25 cellular contexts compared by ENCODE assay signal in the genomic region with DNA sequence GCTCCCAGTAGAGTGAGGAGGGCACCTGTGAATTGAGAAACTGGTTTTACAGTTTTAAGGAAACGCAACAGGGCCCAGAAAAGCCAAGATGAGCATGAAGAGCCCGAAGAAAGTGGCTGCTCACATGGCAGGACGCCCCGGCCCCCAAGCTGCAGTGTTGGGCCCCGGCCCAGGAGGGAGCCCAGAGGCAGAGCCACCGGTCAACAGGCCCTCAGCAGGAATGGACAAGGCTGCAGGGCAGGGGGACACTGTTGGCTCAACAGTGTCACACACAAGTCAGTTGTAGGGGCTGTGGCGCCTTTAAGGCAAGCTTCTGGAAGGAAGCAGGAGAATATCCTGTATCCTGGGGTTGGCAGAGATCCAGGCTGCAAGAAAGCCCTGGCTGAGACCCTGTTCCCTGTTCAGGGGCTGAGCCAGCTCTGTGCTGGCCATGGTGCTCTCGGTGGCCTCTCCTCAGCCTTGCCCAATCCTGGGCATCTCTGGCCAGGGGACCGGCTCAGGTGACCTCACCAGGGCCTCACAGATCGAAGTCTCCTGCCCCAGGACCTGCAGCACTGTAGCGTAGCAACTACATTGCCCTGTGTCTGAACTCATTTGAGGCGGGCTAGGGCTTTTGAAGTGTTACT. TPM values are rescaled to one million over a fixed set of nuclear protein-coding genes. Genes with fewer than 3 reads are reported as not detected.
DNase-seq lines count a peak whose midpoint lies in the region; ATAC-seq, FAIRE-seq and TF ChIP-seq lines count a peak whose summit lies in the region.
"Had no signal": no experiment of that assay in that cellular context is flagged by ENCODE, and none has a peak within 500 bp of the region (broad histone marks: within the 10 kb centered on the region; RNA-seq: fewer than 3 reads in every experiment).

No MANE protein-coding gene starts in this region.

- TF ChIP-seq EP300 in HepG2 (IDR thresholded peaks at IDR 0.05; ENCODE audit: low read depth in 2 of 2, low read length in 2 of 2) (no peak), HepG2 (CRISPR knock-in tag; IDR thresholded peaks at IDR 0.05; ENCODE audit: borderline replicate concordance) (no peak)

- H3K9me3 Mint-ChIP-seq in activated naive CD8-positive, alpha-beta T cell treated with anti-CD3 and anti-CD28 coated beads for 36 hours, result no peaks in the 10 kb centered on the region
- no peaks in the 10 kb centered on the region for H3K9me3 Mint-ChIP-seq in activated naive CD8-positive, alpha-beta T cell treated with anti-CD3 and anti-CD28 coated beads, Interleukin-2, amount 50 U/mL, for 24 hours
- H3K9me3 Mint-ChIP-seq in nephron progenitor cell, result no peaks in the 10 kb centered on the region
- H3K9me3 Mint-ChIP-seq: CD8-positive, alpha-beta memory T cell; immature natural killer cell; T-helper 2 cell treated with Interferon-gamma antibody and Interleukin-4, amounts not matched to agents 5 μg/mL and 100 μg/mL, for 36 hours; type B pancreatic cell had no signal

- 0 out of 2 replicates have a peak, but pooled peaks cover under 1% of the 10 kb centered on the region for H4K20me1 ChIP-seq in HepG2 (ENCODE audit: insufficient read depth, low read length)

- intact Hi-C loops in dorsolateral prefrontal cortex (cut with DNase I), result no loop called here
- intact Hi-C loops in HepG2 (cut with micrococcal nuclease; ENCODE audit: unreplicated experiment), result no loop called here
- intact Hi-C loops in breast epithelium (cut with DNase I; ENCODE audit: low total_unique reads), result loop anchor here (10.0 kb wide), 1 partner anchor 265 kb away; no protein-coding TSS in a partner anchor

- H3K4me1 ChIP-seq in HepG2 (ENCODE audit: insufficient read depth, low read length) (no peaks in the 10 kb centered on the region), subcutaneous abdominal adipose tissue (ENCODE audit: control insufficient read depth in 5 of 5, insufficient read depth in 5 of 5, low read length in 5 of 5) (peaks cover 0 to 34% (median 26%) of the 10 kb centered on the region in 5 donors), breast epithelium (no peaks in the 10 kb centered on the region)

- no peak for TF ChIP-seq RAD21 in HepG2 (CRISPR knock-in tag; IDR thresholded peaks at IDR 0.05)

- TF ChIP-seq CTCF in dorsolateral prefrontal cortex (IDR thresholded peaks at IDR 0.05 in 54 of 56, conservative IDR thresholded peaks at IDR 0.05 in 2 of 56; ENCODE audit: low read depth in 1 of 56, partially characterized antibody in 56 of 56) (no peak), HepG2 (CRISPR knock-in tag; IDR thresholded peaks at IDR 0.05) (no peak), breast epithelium (IDR thresholded peaks at IDR 0.05) (no peak), nephron progenitor cell (IDR thresholded peaks at IDR 0.05) (no peak)

- no peaks in the 10 kb centered on the region for H3K79me2 ChIP-seq in HepG2 (ENCODE audit: insufficient read depth, low read length)
- H3K79me2 ChIP-seq: hepatocyte had no signal

- CTCF ChIA-PET in HepG2 (lab: Yijun Ruan, JAX; ENCODE audit: low intra/inter-chr PET ratio, low total read pairs), result no interaction called here

- H2AFZ ChIP-seq in HepG2 (ENCODE audit: low read length), result no peak overlapping the region
- H2AFZ ChIP-seq: hepatocyte had no signal

- peaks cover 15% of the 10 kb centered on the region for H3K36me3 Mint-ChIP-seq in activated naive CD8-positive, alpha-beta T cell treated with anti-CD3 and anti-CD28 coated beads for 36 hours
- H3K36me3 Mint-ChIP-seq in activated naive CD8-positive, alpha-beta T cell treated with anti-CD3 and anti-CD28 coated beads, Interleukin-2, amount 50 U/mL, for 24 hours (ENCODE audit: low read depth), result peaks cover 39% of the 10 kb centered on the region
- H3K36me3 Mint-ChIP-seq in nephron progenitor cell (ENCODE audit: low read depth), result peaks cover 51% of the 10 kb centered on the region
- H3K36me3 Mint-ChIP-seq: type B pancreatic cell had no signal

- FAIRE-seq in HepG2 (lab: Jason Lieb, UNC), result no peak
- FAIRE-seq: GM18507, H1, HTR-8/SVneo had no signal

- H3K36me3 ChIP-seq in HepG2 (replicated peaks in 1 of 2; ENCODE audit: control insufficient read depth in 1 of 2, insufficient read depth in 2 of 2, low read length in 2 of 2), result peaks cover 65 to 94% of the 10 kb centered on the region in 2 experiments
- peaks cover 0 to 100% (median 98%) of the 10 kb centered on the region in 5 donors for H3K36me3 ChIP-seq in subcutaneous abdominal adipose tissue (ENCODE audit: control insufficient read depth in 5 of 5, insufficient read depth in 5 of 5, low read length in 5 of 5)
- peaks cover 29% of the 10 kb centered on the region for H3K36me3 ChIP-seq in breast epithelium

- no peak overlapping the region for H3K4me3 Mint-ChIP-seq in activated naive CD8-positive, alpha-beta T cell treated with anti-CD3 and anti-CD28 coated beads for 36 hours
- no peak overlapping the region for H3K4me3 Mint-ChIP-seq in activated naive CD8-positive, alpha-beta T cell treated with anti-CD3 and anti-CD28 coated beads, Interleukin-2, amount 50 U/mL, for 24 hours
- H3K4me3 Mint-ChIP-seq in nephron progenitor cell, result no peak overlapping the region
- H3K4me3 Mint-ChIP-seq: CD8-positive, alpha-beta memory T cell; immature natural killer cell; T-helper 2 cell treated with Interferon-gamma antibody and Interleukin-4, amounts not matched to agents 5 μg/mL and 100 μg/mL, for 36 hours; type B pancreatic cell had no signal

- ATAC-seq in activated naive CD8-positive, alpha-beta T cell treated with anti-CD3 and anti-CD28 coated beads, Interleukin-2, amount 50 U/mL, for 24 hours, result no peak
- 0 out of 3 replicates have a peak, but pooled peaks have one; percentile 11 for ATAC-seq in HepG2

- no peaks in the 10 kb centered on the region for H3K9me3 ChIP-seq in HepG2 (ENCODE audit: low read length)
- no peaks in the 10 kb centered on the region for H3K9me3 ChIP-seq in subcutaneous abdominal adipose tissue (ENCODE audit: control insufficient read depth in 5 of 5, low read length in 5 of 5)
- no peaks in the 10 kb centered on the region for H3K9me3 ChIP-seq in breast epithelium

- peak overlapping the region; percentile 20 for H3K27ac Mint-ChIP-seq in activated naive CD8-positive, alpha-beta T cell treated with anti-CD3 and anti-CD28 coated beads for 36 hours
- H3K27ac Mint-ChIP-seq in activated naive CD8-positive, alpha-beta T cell treated with anti-CD3 and anti-CD28 coated beads, Interleukin-2, amount 50 U/mL, for 24 hours, result no peak overlapping the region
- no peak overlapping the region for H3K27ac Mint-ChIP-seq in nephron progenitor cell
- H3K27ac Mint-ChIP-seq: immature natural killer cell; T-helper 2 cell treated with Interferon-gamma antibody and Interleukin-4, amounts not matched to agents 5 μg/mL and 100 μg/mL, for 36 hours; type B pancreatic cell had no signal

- no peak overlapping the region for H3K9ac ChIP-seq in HepG2 (ENCODE audit: insufficient read depth, low read depth, low read length)
- H3K9ac ChIP-seq in subcutaneous abdominal adipose tissue (ENCODE audit: low read length in 5 of 5), result no peak overlapping the region

- no peaks in the 10 kb centered on the region for H3K27me3 Mint-ChIP-seq in activated naive CD8-positive, alpha-beta T cell treated with anti-CD3 and anti-CD28 coated beads for 36 hours
- H3K27me3 Mint-ChIP-seq in activated naive CD8-positive, alpha-beta T cell treated with anti-CD3 and anti-CD28 coated beads, Interleukin-2, amount 50 U/mL, for 24 hours, result no peaks in the 10 kb centered on the region
- no peaks in the 10 kb centered on the region for H3K27me3 Mint-ChIP-seq in nephron progenitor cell (ENCODE audit: low read depth, poor library complexity)
- H3K27me3 Mint-ChIP-seq: CD8-positive, alpha-beta memory T cell; type B pancreatic cell had no signal

- H3K27ac ChIP-seq in dorsolateral prefrontal cortex (peak overlapping the region in 31 of 59 donors; percentile 1 to 69 (median 40)), HepG2 (ENCODE audit: extremely low read length, insufficient read depth, low read length) (no peak overlapping the region), subcutaneous abdominal adipose tissue (ENCODE audit: low read depth, low read length) (peak overlapping the region; percentile 23), breast epithelium (no peak overlapping the region)
- H3K27ac ChIP-seq: cardiac muscle cell, hepatocyte had no signal

- H3K4me3 ChIP-seq in dorsolateral prefrontal cortex, result no peak overlapping the region
- H3K4me3 ChIP-seq in HepG2 (replicated peaks in 1 of 3; ENCODE audit: insufficient read depth in 1 of 3, low read depth in 2 of 3, low read length in 3 of 3), result no peak overlapping the region
- H3K4me3 ChIP-seq in subcutaneous abdominal adipose tissue (ENCODE audit: low read depth in 1 of 5, low read length in 5 of 5), result no peak overlapping the region
- no peak overlapping the region for H3K4me3 ChIP-seq in breast epithelium
- H3K4me3 ChIP-seq: cardiac muscle cell, hepatocyte had no signal

- H3K4me1 Mint-ChIP-seq in activated naive CD8-positive, alpha-beta T cell treated with anti-CD3 and anti-CD28 coated beads for 36 hours, result no peaks in the 10 kb centered on the region
- no peaks in the 10 kb centered on the region for H3K4me1 Mint-ChIP-seq in activated naive CD8-positive, alpha-beta T cell treated with anti-CD3 and anti-CD28 coated beads, Interleukin-2, amount 50 U/mL, for 24 hours
- peaks cover 6% of the 10 kb centered on the region for H3K4me1 Mint-ChIP-seq in nephron progenitor cell

- H3K27me3 ChIP-seq in dorsolateral prefrontal cortex (no peaks in the 10 kb centered on the region), HepG2 (ENCODE audit: control insufficient read depth in 1 of 2, insufficient read depth in 2 of 2, low read length in 2 of 2) (no peaks in the 10 kb centered on the region), subcutaneous abdominal adipose tissue (ENCODE audit: control insufficient read depth in 5 of 5, insufficient read depth in 4 of 5, low read length in 5 of 5) (no peaks in the 10 kb centered on the region), breast epithelium (no peaks in the 10 kb centered on the region)
- H3K27me3 ChIP-seq: cardiac muscle cell, hepatocyte had no signal

- POLR2A ChIA-PET in HepG2 (lab: Yijun Ruan, JAX), result no interaction called here

- in situ Hi-C loops in HepG2 (cut with HindIII; ENCODE audit: extremely low pct_ligation_motif_present, low pct_unique_long_range_greater_than_20kb), result no loop called here

- 98% methylated on average over 8 of the region's 12 CpGs for WGBS in HepG2 (ENCODE audit: low lambda C conversion rate)

- TF ChIP-seq POLR2A in HepG2 (IDR thresholded peaks at IDR 0.05; ENCODE audit: insufficient read depth in 1 of 2, low read depth in 2 of 2, low read length in 2 of 2) (no peak), breast epithelium (IDR thresholded peaks at IDR 0.05) (no peak)

- DNase-seq in activated naive CD8-positive, alpha-beta T cell treated with anti-CD3 and anti-CD28 coated beads for 36 hours, result no peak
- DNase-seq in activated naive CD8-positive, alpha-beta T cell treated with anti-CD3 and anti-CD28 coated beads, Interleukin-2, amount 50 U/mL, for 24 hours, result no peak
- DNase-seq in dorsolateral prefrontal cortex, result peak in 1 of 10 donors; percentile 73
- DNase-seq in HepG2 (ENCODE audit: low spot score), result no peak
- no peak for DNase-seq in LoVo (ENCODE audit: low spot score)
- DNase-seq in breast epithelium (ENCODE audit: low spot score in 2 of 2), result no peak
- DNase-seq in nephron progenitor cell, result no peak
- DNase-seq: 8988T; activated CD4-positive, alpha-beta T cell treated with anti-CD3 and anti-CD28 coated beads for 48 hours; activated naive CD4-positive, alpha-beta T cell treated with Interleukin-2 at 50 U/mL for 16 hours; activated T-cell treated with anti-CD3 and anti-CD28 coated beads, Interleukin-2, amount 50 U/mL, for 48 hours; CD8-positive, alpha-beta memory T cell; immature natural killer cell; NCI-H1694; NCI-H2171 treated with DMSO at 0.1 percent for 48 hours; NCI-H526; RPMI8226 had no signal

- no peak overlapping the region for H3K4me2 ChIP-seq in HepG2 (ENCODE audit: low read depth, low read length)
- H3K4me2 ChIP-seq: hepatocyte had no signal

- BruUV-seq in HepG2 (replicated peaks; lab: Mats Ljungman, UMichigan), result no TSS peak

RNA-seq across cellular contexts. Expression of a gene that starts 28.0 kb away (rescaled TPM):
- total RNA-seq in activated naive CD8-positive, alpha-beta T cell treated with anti-CD3 and anti-CD28 coated beads for 36 hours, result 10 to 100 TPM; 78.9 to 84.6 TPM
- total RNA-seq in dorsolateral prefrontal cortex, result 100 to 1,000 TPM in 4 of 120 experiments, 10 to 100 TPM in 116; 53.7 to 101 (median 75.4) TPM
- 37.3 and 41.8 TPM in 2 replicates for total RNA-seq in HepG2 (2016; rRNA removed; fragmentation: Illumina TruSeq; extraction: Trizol)
- 12.2 and 13.8 TPM in 2 replicates for total RNA-seq in HepG2 (2016; cell fraction: cytosol; rRNA removed; fragmentation: Illumina TruSeq; extraction: Trizol; ENCODE audit: low read depth)
- 29.5 and 44.5 TPM in 2 replicates for total RNA-seq in HepG2 (2016; cell fraction: insoluble cytoplasmic fraction; rRNA removed; fragmentation: Illumina TruSeq; extraction: Trizol)
- 18.3 and 21.1 TPM in 2 replicates for total RNA-seq in HepG2 (2016; cell fraction: membrane; rRNA removed; fragmentation: Illumina TruSeq; extraction: Trizol)
- 36.9 and 43.6 TPM in 2 replicates for total RNA-seq in HepG2 (2016; cell fraction: nucleus; rRNA removed; fragmentation: Illumina TruSeq; extraction: Trizol)
- polyA plus RNA-seq in HepG2 (2011; rRNA removed), result 16.9 and 23.1 TPM in 2 replicates
- 11.8 and 14.9 TPM in 2 replicates for polyA plus RNA-seq in HepG2 (2011; cell fraction: cytosol; rRNA removed)
- polyA plus RNA-seq in HepG2 (2011; cell fraction: nucleus; rRNA removed), result 81.5 and 87.6 TPM in 2 replicates
- polyA plus RNA-seq in HepG2 (2012), result 32.0 and 33.3 TPM in 2 replicates
- polyA plus RNA-seq in HepG2 (2016; cell fraction: cytosol; fragmentation: Illumina TruSeq; extraction: Trizol; ENCODE audit: low read depth), result 5.5 and 6.1 TPM in 2 replicates
- 29.2 and 42.1 TPM in 2 replicates for polyA plus RNA-seq in HepG2 (2016; cell fraction: insoluble cytoplasmic fraction; fragmentation: Illumina TruSeq; extraction: Trizol; ENCODE audit: low read depth)
- polyA plus RNA-seq in HepG2 (2016; cell fraction: membrane; fragmentation: Illumina TruSeq; extraction: Trizol; ENCODE audit: low read depth), result 9.6 and 10.6 TPM in 2 replicates
- 67.1 and 73.6 TPM in 2 replicates for polyA plus RNA-seq in HepG2 (2016; cell fraction: nucleus; fragmentation: Illumina TruSeq; extraction: Trizol; ENCODE audit: insufficient read depth, low read depth)
- 65.4 and 85.0 TPM in 2 replicates for polyA minus RNA-seq in HepG2 (2011; rRNA and poly(A)+ RNA removed; ENCODE audit: low replicate concordance)
- 39.4 and 46.0 TPM in 2 replicates for polyA minus RNA-seq in HepG2 (2011; cell fraction: cytosol; rRNA and poly(A)+ RNA removed)
- 47.6 and 69.0 TPM in 2 replicates for polyA minus RNA-seq in HepG2 (2011; cell fraction: nucleus; rRNA and poly(A)+ RNA removed)
- 10 to 100 TPM; 59.8 to 83.6 (median 75.2) TPM for total RNA-seq in breast epithelium

RNA-seq across cellular contexts. Expression of a gene that starts 36.2 kb away (rescaled TPM):
- under 1 TPM; 0.19 to 0.28 TPM for total RNA-seq in activated naive CD8-positive, alpha-beta T cell treated with anti-CD3 and anti-CD28 coated beads for 36 hours
- 100 to 1,000 TPM in 106 of 120 experiments, 10 to 100 TPM in 14; 81.6 to 211 (median 120) TPM for total RNA-seq in dorsolateral prefrontal cortex
- total RNA-seq in HepG2 (2016; rRNA removed; fragmentation: Illumina TruSeq; extraction: Trizol), result 2.3 and 4.6 TPM in 2 replicates
- 5.9 and 6.2 TPM in 2 replicates for total RNA-seq in HepG2 (2016; cell fraction: cytosol; rRNA removed; fragmentation: Illumina TruSeq; extraction: Trizol; ENCODE audit: low read depth)
- 2.4 and 5.4 TPM in 2 replicates for total RNA-seq in HepG2 (2016; cell fraction: insoluble cytoplasmic fraction; rRNA removed; fragmentation: Illumina TruSeq; extraction: Trizol)
- total RNA-seq in HepG2 (2016; cell fraction: membrane; rRNA removed; fragmentation: Illumina TruSeq; extraction: Trizol), result 8.1 and 8.5 TPM in 2 replicates
- total RNA-seq in HepG2 (2016; cell fraction: nucleus; rRNA removed; fragmentation: Illumina TruSeq; extraction: Trizol), result 3.8 and 4.7 TPM in 2 replicates
- polyA plus RNA-seq in HepG2 (2011; rRNA removed), result 9.8 and 18.8 TPM in 2 replicates
- 11.5 and 15.3 TPM in 2 replicates for polyA plus RNA-seq in HepG2 (2011; cell fraction: cytosol; rRNA removed)
- polyA plus RNA-seq in HepG2 (2011; cell fraction: nucleus; rRNA removed), result 12.2 and 12.9 TPM in 2 replicates
- 4.3 and 5.9 TPM in 2 replicates for polyA plus RNA-seq in HepG2 (2012)
- 8.6 and 10.1 TPM in 2 replicates for polyA plus RNA-seq in HepG2 (2016; cell fraction: cytosol; fragmentation: Illumina TruSeq; extraction: Trizol; ENCODE audit: low read depth)
- 3.8 and 4.5 TPM in 2 replicates for polyA plus RNA-seq in HepG2 (2016; cell fraction: insoluble cytoplasmic fraction; fragmentation: Illumina TruSeq; extraction: Trizol; ENCODE audit: low read depth)
- 11.3 and 12.9 TPM in 2 replicates for polyA plus RNA-seq in HepG2 (2016; cell fraction: membrane; fragmentation: Illumina TruSeq; extraction: Trizol; ENCODE audit: low read depth)
- 11.5 and 12.9 TPM in 2 replicates for polyA plus RNA-seq in HepG2 (2016; cell fraction: nucleus; fragmentation: Illumina TruSeq; extraction: Trizol; ENCODE audit: insufficient read depth, low read depth)
- polyA minus RNA-seq in HepG2 (2011; rRNA and poly(A)+ RNA removed; ENCODE audit: low replicate concordance), result 13.1 and 35.4 TPM in 2 replicates
- 8.0 and 9.5 TPM in 2 replicates for polyA minus RNA-seq in HepG2 (2011; cell fraction: cytosol; rRNA and poly(A)+ RNA removed)
- polyA minus RNA-seq in HepG2 (2011; cell fraction: nucleus; rRNA and poly(A)+ RNA removed), result 1.7 and 2.4 TPM in 2 replicates
- total RNA-seq in breast epithelium, result under 1 TPM in 2 of 3 donors, not detected in 1; 0.29 to 0.66 TPM
- total RNA-seq: CD8-positive, alpha-beta memory T cell had no signal
- polyA plus RNA-seq: CD8-positive, alpha-beta memory T cell; immature natural killer cell had no signal

RNA-seq across cellular contexts. Expression of a gene that starts 59.4 kb away (rescaled TPM):
- 100 to 1,000 TPM; 169 to 174 TPM for total RNA-seq in activated naive CD8-positive, alpha-beta T cell treated with anti-CD3 and anti-CD28 coated beads for 36 hours
- 100 to 1,000 TPM; 108 to 189 (median 147) TPM for total RNA-seq in dorsolateral prefrontal cortex
- 188 and 189 TPM in 2 replicates for total RNA-seq in HepG2 (2016; rRNA removed; fragmentation: Illumina TruSeq; extraction: Trizol)
- 90.0 and 90.2 TPM in 2 replicates for total RNA-seq in HepG2 (2016; cell fraction: cytosol; rRNA removed; fragmentation: Illumina TruSeq; extraction: Trizol; ENCODE audit: low read depth)
- 172 and 181 TPM in 2 replicates for total RNA-seq in HepG2 (2016; cell fraction: insoluble cytoplasmic fraction; rRNA removed; fragmentation: Illumina TruSeq; extraction: Trizol)
- 87.8 and 90.8 TPM in 2 replicates for total RNA-seq in HepG2 (2016; cell fraction: membrane; rRNA removed; fragmentation: Illumina TruSeq; extraction: Trizol)
- 70.6 and 74.1 TPM in 2 replicates for total RNA-seq in HepG2 (2016; cell fraction: nucleus; rRNA removed; fragmentation: Illumina TruSeq; extraction: Trizol)
- 205 and 222 TPM in 2 replicates for polyA plus RNA-seq in HepG2 (2011; rRNA removed)
- polyA plus RNA-seq in HepG2 (2011; cell fraction: cytosol; rRNA removed), result 175 and 335 TPM in 2 replicates
- polyA plus RNA-seq in HepG2 (2011; cell fraction: nucleus; rRNA removed), result 191 and 222 TPM in 2 replicates
- 86.4 and 120 TPM in 2 replicates for polyA plus RNA-seq in HepG2 (2012)
- polyA plus RNA-seq in HepG2 (2016; cell fraction: cytosol; fragmentation: Illumina TruSeq; extraction: Trizol; ENCODE audit: low read depth), result 73.8 and 86.7 TPM in 2 replicates
- 149 and 196 TPM in 2 replicates for polyA plus RNA-seq in HepG2 (2016; cell fraction: insoluble cytoplasmic fraction; fragmentation: Illumina TruSeq; extraction: Trizol; ENCODE audit: low read depth)
- polyA plus RNA-seq in HepG2 (2016; cell fraction: membrane; fragmentation: Illumina TruSeq; extraction: Trizol; ENCODE audit: low read depth), result 72.3 and 75.2 TPM in 2 replicates
- polyA plus RNA-seq in HepG2 (2016; cell fraction: nucleus; fragmentation: Illumina TruSeq; extraction: Trizol; ENCODE audit: insufficient read depth, low read depth), result 134 and 136 TPM in 2 replicates
- 163 and 283 TPM in 2 replicates for polyA minus RNA-seq in HepG2 (2011; rRNA and poly(A)+ RNA removed; ENCODE audit: low replicate concordance)
- polyA minus RNA-seq in HepG2 (2011; cell fraction: cytosol; rRNA and poly(A)+ RNA removed), result 82.7 and 99.4 TPM in 2 replicates
- 41.8 and 44.1 TPM in 2 replicates for polyA minus RNA-seq in HepG2 (2011; cell fraction: nucleus; rRNA and poly(A)+ RNA removed)
- total RNA-seq in breast epithelium, result 100 to 1,000 TPM; 144 to 204 (median 190) TPM

RNA-seq across cellular contexts. Expression of a gene that starts 59.7 kb away (rescaled TPM):
- total RNA-seq in activated naive CD8-positive, alpha-beta T cell treated with anti-CD3 and anti-CD28 coated beads for 36 hours, result 10 to 100 TPM; 87.4 to 89.2 TPM
- total RNA-seq in dorsolateral prefrontal cortex, result 10 to 100 TPM; 28.5 to 56.4 (median 38.5) TPM
- total RNA-seq in HepG2 (2016; rRNA removed; fragmentation: Illumina TruSeq; extraction: Trizol), result 44.6 and 46.2 TPM in 2 replicates
- 26.8 and 31.4 TPM in 2 replicates for total RNA-seq in HepG2 (2016; cell fraction: cytosol; rRNA removed; fragmentation: Illumina TruSeq; extraction: Trizol; ENCODE audit: low read depth)
- total RNA-seq in HepG2 (2016; cell fraction: insoluble cytoplasmic fraction; rRNA removed; fragmentation: Illumina TruSeq; extraction: Trizol), result 36.8 and 44.8 TPM in 2 replicates
- total RNA-seq in HepG2 (2016; cell fraction: membrane; rRNA removed; fragmentation: Illumina TruSeq; extraction: Trizol), result 34.9 and 35.2 TPM in 2 replicates
- total RNA-seq in HepG2 (2016; cell fraction: nucleus; rRNA removed; fragmentation: Illumina TruSeq; extraction: Trizol), result 21.6 and 22.6 TPM in 2 replicates
- 27.0 and 28.9 TPM in 2 replicates for polyA plus RNA-seq in HepG2 (2011; rRNA removed)
- 18.7 and 29.0 TPM in 2 replicates for polyA plus RNA-seq in HepG2 (2011; cell fraction: cytosol; rRNA removed)
- polyA plus RNA-seq in HepG2 (2011; cell fraction: nucleus; rRNA removed), result 45.0 and 51.2 TPM in 2 replicates
- polyA plus RNA-seq in HepG2 (2012), result 13.7 and 15.9 TPM in 2 replicates
- polyA plus RNA-seq in HepG2 (2016; cell fraction: cytosol; fragmentation: Illumina TruSeq; extraction: Trizol; ENCODE audit: low read depth), result 25.8 and 27.7 TPM in 2 replicates
- polyA plus RNA-seq in HepG2 (2016; cell fraction: insoluble cytoplasmic fraction; fragmentation: Illumina TruSeq; extraction: Trizol; ENCODE audit: low read depth), result 36.1 and 38.2 TPM in 2 replicates
- 21.6 and 25.1 TPM in 2 replicates for polyA plus RNA-seq in HepG2 (2016; cell fraction: membrane; fragmentation: Illumina TruSeq; extraction: Trizol; ENCODE audit: low read depth)
- 42.3 and 43.7 TPM in 2 replicates for polyA plus RNA-seq in HepG2 (2016; cell fraction: nucleus; fragmentation: Illumina TruSeq; extraction: Trizol; ENCODE audit: insufficient read depth, low read depth)
- polyA minus RNA-seq in HepG2 (2011; rRNA and poly(A)+ RNA removed; ENCODE audit: low replicate concordance), result 54.2 and 128 TPM in 2 replicates
- polyA minus RNA-seq in HepG2 (2011; cell fraction: cytosol; rRNA and poly(A)+ RNA removed), result 14.5 and 19.5 TPM in 2 replicates
- polyA minus RNA-seq in HepG2 (2011; cell fraction: nucleus; rRNA and poly(A)+ RNA removed), result 18.6 and 24.2 TPM in 2 replicates
- 10 to 100 TPM; 34.1 to 44.9 (median 40.2) TPM for total RNA-seq in breast epithelium

Comparison
In these comparisons a context has a peak if more than half of its experiments do, and no peak if none do; other contexts are left out.
1. H3K27ac ChIP-seq: peak in dorsolateral prefrontal cortex (31 of 59) and subcutaneous abdominal adipose tissue (single experiment); none in HepG2 (single experiment) and breast epithelium (0 of 2).
2. RNA of a gene that starts 36.2 kb away (total RNA-seq): 81.6 to 211 TPM in dorsolateral prefrontal cortex; 2.3 to 8.5 TPM in HepG2, 0.29 to 0.66 TPM in breast epithelium and 0.19 to 0.28 TPM in activated naive CD8-positive, alpha-beta T cell treated with anti-CD3 and anti-CD28 coated beads for 36 hours; every median in the first group is over 4 times any median in the second.